ENCODE assay signal across 15 cellular contexts in genomic region chr7:87027900-87028299, GRCh38. TPM values are rescaled to one million over a fixed set of nuclear protein-coding genes. Genes with fewer than 3 reads are reported as not detected.
DNase-seq lines count a peak whose midpoint lies in the region; ATAC-seq and TF ChIP-seq lines count a peak whose summit lies in the region.
"Had no signal": no experiment of that assay in that cellular context is flagged by ENCODE, and none has a peak within 500 bp of the region (broad histone marks: within the 10 kb centered on the region; RNA-seq: fewer than 3 reads in every experiment).

No MANE protein-coding gene starts in this region.

- H3K4me1 Mint-ChIP-seq in nephron progenitor cell, result no peaks in the 10 kb centered on the region

- H3K27ac Mint-ChIP-seq in nephron progenitor cell, result no peak overlapping the region
- H3K27ac Mint-ChIP-seq: activated T-cell treated with anti-CD3 and anti-CD28 coated beads, Interleukin-2, amount 50 U/mL, for 24 hours had no signal

- no peak for TF ChIP-seq POLR2A in spleen (IDR thresholded peaks at IDR 0.05)

- TF ChIP-seq CTCF in nephron progenitor cell (IDR thresholded peaks at IDR 0.05) (no peak), spleen (IDR thresholded peaks at IDR 0.05 in 8 of 11, conservative IDR thresholded peaks at IDR 0.05 in 3 of 11) (no peak)

- DNase-seq in pons (ENCODE audit: low spot score), result no peak
- no peak for DNase-seq in COR-L47 (lab: John Stamatoyannopoulos, UW)
- no peak for DNase-seq in nephron progenitor cell
- DNase-seq in spleen, result no peak
- DNase-seq: activated CD4-positive, CD25-positive, alpha-beta regulatory T cell; activated T-cell treated with anti-CD3 and anti-CD28 coated beads, Interleukin-2, amount 50 U/mL, for 24 hours; heart left ventricle; lower lobe of right lung; stimulated activated CD4-positive, alpha-beta T cell treated with anti-CD3 and anti-CD28 coated beads, Interleukin-4, amount 100 ng/mL, for 4 hours had no signal

- peaks cover 0 to 9% (median 2%) of the 10 kb centered on the region in 8 donors for H3K9me3 ChIP-seq in spleen
- H3K9me3 ChIP-seq: heart left ventricle, lower lobe of right lung had no signal

- no peak overlapping the region for H3K27ac ChIP-seq in spleen
- H3K27ac ChIP-seq: heart left ventricle, lower lobe of right lung, parathyroid adenoma had no signal

- intact Hi-C loops in spleen (cut with DNase I; ENCODE audit: low total_unique reads), result no loop called here

- H3K27me3 ChIP-seq in spleen (replicated peaks in 1 of 7), result no peaks in the 10 kb centered on the region
- H3K27me3 ChIP-seq: heart left ventricle had no signal

- no peak overlapping the region for H3K4me3 Mint-ChIP-seq in nephron progenitor cell
- H3K4me3 Mint-ChIP-seq: activated T-cell treated with anti-CD3 and anti-CD28 coated beads, Interleukin-2, amount 50 U/mL, for 24 hours had no signal

- peak; percentile 93 for ATAC-seq in GM18499 (IDR thresholded peaks at IDR 0.05; ENCODE audit: insufficient read depth, unreplicated experiment)
- ATAC-seq in GM19463 (IDR thresholded peaks at IDR 0.05; ENCODE audit: unreplicated experiment), result peak; percentile 66
- peak; percentile 85 for ATAC-seq in HG02870 (IDR thresholded peaks at IDR 0.05; ENCODE audit: unreplicated experiment)
- ATAC-seq in HG03521 (IDR thresholded peaks at IDR 0.05; ENCODE audit: unreplicated experiment), result peak; percentile 71
- ATAC-seq: HCT116, heart left ventricle, lower lobe of right lung had no signal

- peaks cover 22% of the 10 kb centered on the region for H3K36me3 Mint-ChIP-seq in nephron progenitor cell (ENCODE audit: low read depth)

- H3K36me3 ChIP-seq in spleen, result no peaks in the 10 kb centered on the region
- H3K36me3 ChIP-seq: heart left ventricle, lower lobe of right lung had no signal

- H3K4me1 ChIP-seq in spleen, result peaks cover 0 to 10% (median 0%) of the 10 kb centered on the region in 6 donors
- H3K4me1 ChIP-seq: heart left ventricle, lower lobe of right lung, parathyroid adenoma had no signal

- no peaks in the 10 kb centered on the region for H3K27me3 Mint-ChIP-seq in nephron progenitor cell (ENCODE audit: low read depth, poor library complexity)
- H3K27me3 Mint-ChIP-seq: activated T-cell treated with anti-CD3 and anti-CD28 coated beads, Interleukin-2, amount 50 U/mL, for 24 hours had no signal

- no peak overlapping the region for H3K4me3 ChIP-seq in spleen
- H3K4me3 ChIP-seq: heart left ventricle, lower lobe of right lung had no signal

- H3K9me3 Mint-ChIP-seq in nephron progenitor cell, result peaks cover 53% of the 10 kb centered on the region

RNA-seq across cellular contexts. Expression of gene ELAPOR2, which starts 31.6 kb away (rescaled TPM):
- total RNA-seq in spleen, result 10 to 100 TPM; 17.3 to 23.3 (median 18.5) TPM
- 1 to 10 TPM; 2.4 to 2.7 (median 2.4) TPM for polyA plus RNA-seq in spleen
